8 cellular contexts compared by ENCODE assay signal in the genomic region with DNA sequence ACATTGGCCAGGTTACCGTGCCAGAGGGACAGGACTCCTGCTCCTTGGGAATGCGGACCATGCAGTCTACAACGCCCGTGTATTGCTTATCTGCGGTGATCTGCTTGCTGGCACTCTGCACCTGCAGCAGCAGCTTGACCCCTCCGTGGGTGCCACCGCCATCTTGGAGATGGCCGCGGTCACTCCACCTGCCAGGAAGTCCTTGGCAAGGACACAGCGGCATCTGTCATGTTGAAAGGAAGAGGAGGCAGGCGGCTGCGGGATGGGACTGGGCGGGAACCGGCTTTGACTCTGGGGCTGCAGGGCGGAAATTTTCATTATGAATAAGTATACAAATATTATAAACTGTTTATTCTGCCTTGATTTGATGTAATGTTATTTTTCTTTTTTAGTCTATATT.
"Had no signal": no experiment of that assay in that cellular context is flagged by ENCODE, and none has a peak within 500 bp of the region (broad histone marks: within the 10 kb centered on the region; RNA-seq: fewer than 3 reads in every experiment).

No MANE protein-coding gene starts in this region.

- ATAC-seq: GM12878 had no signal

- DNase-seq: GDM1, GF-D8 had no signal

- H3K4me3 ChIP-seq: GM12878 had no signal

- FAIRE-seq: G401.6, GM12878, GM12891, GM12892, GM18507, GM19239 had no signal
